25 cellular contexts compared by ENCODE assay signal in genomic region chr22:25497269-25497668, GRCh38.
DNase-seq lines count a peak whose midpoint lies in the region; FAIRE-seq and TF ChIP-seq lines count a peak whose summit lies in the region.
"Had no signal": no experiment of that assay in that cellular context is flagged by ENCODE, and none has a peak within 500 bp of the region (broad histone marks: within the 10 kb centered on the region; RNA-seq: fewer than 3 reads in every experiment).

No MANE protein-coding gene starts in this region.

- TF ChIP-seq CTCF in bronchial epithelial cell (IDR thresholded peaks at IDR 0.05; ENCODE audit: insufficient read depth, low read length, severe bottlenecking) (no peak), ascending aorta (IDR thresholded peaks at IDR 0.05) (no peak), Caco-2 (IDR thresholded peaks at IDR 0.05; ENCODE audit: insufficient read depth in 1 of 2, low read depth in 1 of 2, low read length in 1 of 2, severe bottlenecking in 1 of 2, unreplicated experiment in 1 of 2) (no peak)

- H3K27me3 Mint-ChIP-seq in activated CD4-positive, alpha-beta memory T cell treated with anti-CD3 and anti-CD28 coated beads, Interleukin-2, amount 10 ng/mL, durations not matched to agents 7 days and 5 days = no peaks in the 10 kb centered on the region
- no peaks in the 10 kb centered on the region for H3K27me3 Mint-ChIP-seq in Caco-2 (ENCODE audit: insufficient read depth, unreplicated experiment)
- H3K27me3 Mint-ChIP-seq: activated naive CD8-positive, alpha-beta T cell; progenitor cell of endocrine pancreas had no signal

- H3K27me3 ChIP-seq in bronchial epithelial cell (ENCODE audit: control insufficient read depth, insufficient read depth, low read length) = no peaks in the 10 kb centered on the region
- no peaks in the 10 kb centered on the region for H3K27me3 ChIP-seq in ascending aorta
- no peaks in the 10 kb centered on the region for H3K27me3 ChIP-seq in Caco-2 (replicated peaks; ENCODE audit: control insufficient read depth, insufficient read depth, low read length)
- H3K27me3 ChIP-seq: upper lobe of left lung had no signal

- H3K4me3 ChIP-seq in bronchial epithelial cell (ENCODE audit: low read depth, low read length) (no peak overlapping the region), ascending aorta (no peak overlapping the region), Caco-2 (ENCODE audit: low read depth, low read length) (no peak overlapping the region)
- H3K4me3 ChIP-seq: GM23338, lung, SK-N-MC, upper lobe of left lung had no signal

- CTCF ChIA-PET in activated CD4-positive, alpha-beta memory T cell treated with anti-CD3 and anti-CD28 coated beads, Interleukin-2, amount 10 ng/mL, durations not matched to agents 7 days and 5 days (lab: Charles Lee) = interaction anchor here (0.5 to 0.6 kb wide), 2 partner anchors 203 to 867 kb away, joined by 3 to 5 read pairs; no protein-coding TSS in a partner anchor
- CTCF ChIA-PET in Caco-2 (lab: Charles Lee) = no interaction called here

- H3K27ac ChIP-seq in ascending aorta = no peak overlapping the region
- H3K27ac ChIP-seq: C4-2B, SK-N-MC, upper lobe of left lung had no signal

- no TSS peak for BruUV-seq in Caco-2 (replicated peaks; lab: Mats Ljungman, UMichigan)

- H3K4me1 ChIP-seq in ascending aorta = no peaks in the 10 kb centered on the region
- no peaks in the 10 kb centered on the region for H3K4me1 ChIP-seq in Caco-2

- peaks cover 6% of the 10 kb centered on the region for H3K36me3 Mint-ChIP-seq in activated CD4-positive, alpha-beta memory T cell treated with anti-CD3 and anti-CD28 coated beads, Interleukin-2, amount 10 ng/mL, durations not matched to agents 7 days and 5 days (ENCODE audit: low read depth)
- no peaks in the 10 kb centered on the region for H3K36me3 Mint-ChIP-seq in Caco-2 (ENCODE audit: insufficient read depth, unreplicated experiment)
- H3K36me3 Mint-ChIP-seq: natural killer cell had no signal

- H3K4me1 Mint-ChIP-seq in activated CD4-positive, alpha-beta memory T cell treated with anti-CD3 and anti-CD28 coated beads, Interleukin-2, amount 10 ng/mL, durations not matched to agents 7 days and 5 days = peaks cover 11% of the 10 kb centered on the region
- no peaks in the 10 kb centered on the region for H3K4me1 Mint-ChIP-seq in Caco-2 (ENCODE audit: low read depth, unreplicated experiment)

- H3K9me3 ChIP-seq in ascending aorta (no peaks in the 10 kb centered on the region), Caco-2 (no peaks in the 10 kb centered on the region)
- H3K9me3 ChIP-seq: upper lobe of left lung had no signal

- H3K4me3 Mint-ChIP-seq in activated CD4-positive, alpha-beta memory T cell treated with anti-CD3 and anti-CD28 coated beads, Interleukin-2, amount 10 ng/mL, durations not matched to agents 7 days and 5 days = no peak overlapping the region
- H3K4me3 Mint-ChIP-seq in Caco-2 (ENCODE audit: unreplicated experiment) = no peak overlapping the region
- H3K4me3 Mint-ChIP-seq: activated CD4-positive, alpha-beta T cell treated with anti-CD3 and anti-CD28 coated beads, Interleukin-2, amount 10 ng/mL, durations not matched to agents 7 days and 5 days; activated naive CD8-positive, alpha-beta T cell; GM23338; natural killer cell had no signal

- H3K9me3 Mint-ChIP-seq in activated CD4-positive, alpha-beta memory T cell treated with anti-CD3 and anti-CD28 coated beads, Interleukin-2, amount 10 ng/mL, durations not matched to agents 7 days and 5 days = no peaks in the 10 kb centered on the region
- no peaks in the 10 kb centered on the region for H3K9me3 Mint-ChIP-seq in Caco-2 (ENCODE audit: unreplicated experiment)
- H3K9me3 Mint-ChIP-seq: activated CD4-positive, alpha-beta T cell treated with anti-CD3 and anti-CD28 coated beads, Interleukin-2, amount 10 ng/mL, durations not matched to agents 7 days and 5 days; GM23338; natural killer cell had no signal

- no peak overlapping the region for H3K27ac Mint-ChIP-seq in activated CD4-positive, alpha-beta memory T cell treated with anti-CD3 and anti-CD28 coated beads, Interleukin-2, amount 10 ng/mL, durations not matched to agents 7 days and 5 days
- H3K27ac Mint-ChIP-seq in Caco-2 (ENCODE audit: unreplicated experiment) = no peak overlapping the region
- H3K27ac Mint-ChIP-seq: activated CD4-positive, alpha-beta T cell treated with anti-CD3 and anti-CD28 coated beads, Interleukin-2, amount 10 ng/mL, durations not matched to agents 7 days and 5 days; activated naive CD8-positive, alpha-beta T cell; GM23338; natural killer cell had no signal

- intact Hi-C loops in ascending aorta (cut with DNase I) = no loop called here
- intact Hi-C loops in Caco-2 (cut with micrococcal nuclease; ENCODE audit: unreplicated experiment) = no loop called here

- no peak for FAIRE-seq in bronchial epithelial cell (lab: Jason Lieb, UNC)
- FAIRE-seq: endometrium had no signal

- POLR2A ChIA-PET in activated CD4-positive, alpha-beta memory T cell treated with anti-CD3 and anti-CD28 coated beads, Interleukin-2, amount 10 ng/mL, durations not matched to agents 7 days and 5 days (lab: Charles Lee) = no interaction called here
- POLR2A ChIA-PET in Caco-2 (lab: Charles Lee) = no interaction called here

- DNase-seq in Daoy (ENCODE audit: low read depth) = peak; percentile 8
- peak; percentile 16 for DNase-seq in NCI-H1694 (lab: John Stamatoyannopoulos, UW)
- DNase-seq in bronchial epithelial cell (ENCODE audit: low read depth) = peak; percentile 25
- peak; percentile 31 for DNase-seq in kidney tubule cell (ENCODE audit: low spot score)
- no peak for DNase-seq in ascending aorta (ENCODE audit: low spot score in 2 of 2)
- no peak for DNase-seq in activated CD4-positive, alpha-beta memory T cell treated with anti-CD3 and anti-CD28 coated beads, Interleukin-2, amount 10 ng/mL, durations not matched to agents 7 days and 5 days
- DNase-seq in T-helper 2 cell = no peak
- no peak for DNase-seq in Caco-2
- DNase-seq: activated CD4-positive, alpha-beta T cell treated with anti-CD3 and anti-CD28 coated beads, Interleukin-2, amount 10 ng/mL, durations not matched to agents 7 days and 5 days; cerebellar nuclear complex; glutamatergic neuron; natural killer cell; NCI-H146; NCI-H510A; OCI-M1; stimulated activated CD4-positive, alpha-beta T cell treated with anti-CD3 and anti-CD28 coated beads, Interleukin-12 subunit alpha, Interleukin-12 subunit beta, amount 100 ng/mL, for 4 hours; stimulated activated naive CD8-positive, alpha-beta T cell treated with anti-CD3 and anti-CD28 coated beads, Interleukin-15, Interleukin-2, amounts not matched to agents 100 U/mL and 50 U/mL, for 24 hours; upper lobe of left lung had no signal

- no peaks in the 10 kb centered on the region for H3K36me3 ChIP-seq in bronchial epithelial cell (ENCODE audit: control insufficient read depth, insufficient read depth, low read length)
- no peaks in the 10 kb centered on the region for H3K36me3 ChIP-seq in ascending aorta
- H3K36me3 ChIP-seq in Caco-2 (ENCODE audit: control insufficient read depth, insufficient read depth, low read length) = no peaks in the 10 kb centered on the region

Comparison
In these comparisons a context has a peak if more than half of its experiments do, and no peak if none do; other contexts are left out.
1. DNase-seq: peak in Daoy (single experiment), NCI-H1694 (single experiment), bronchial epithelial cell (single experiment) and kidney tubule cell (single experiment); none in ascending aorta (0 of 2), activated CD4-positive, alpha-beta memory T cell treated with anti-CD3 and anti-CD28 coated beads, Interleukin-2, amount 10 ng/mL, durations not matched to agents 7 days and 5 days (single experiment), T-helper 2 cell (0 of 5) and Caco-2 (0 of 2).